In genomic region chr11:62881579-62882427, GRCh38 we compare ENCODE assay signal across 1 cellular context.
A peak's percentile ranks its signal among the peaks of the same experiment; 100 is the strongest.
TF ChIP-seq lines count a peak whose summit lies in the region.

No MANE protein-coding gene starts in this region.

TF ChIP-seq in GM12878, 131 proteins besides CTCF, POLR2A, EP300 and RAD21 (continued from another document and continues in another):
- TF ChIP-seq MLLT1 (IDR thresholded peaks at IDR 0.05) (no peak), MTA3 (IDR thresholded peaks at IDR 0.05; ENCODE audit: borderline replicate concordance, low read length) (no peak), IKZF1 (conservative IDR thresholded peaks at IDR 0.05) (no peak), CHD1 (IDR thresholded peaks at IDR 0.05; ENCODE audit: low read depth, low read length) (no peak), SRF (IDR thresholded peaks at IDR 0.05; ENCODE audit: low read depth in 2 of 2, low read length in 2 of 2) (0 out of 4 replicates have a peak, but pooled peaks of 1 of the 2 experiments have one; percentile 22), RBBP5 (conservative IDR thresholded peaks at IDR 0.05) (no peak), ZNF274 (IDR thresholded peaks at IDR 0.05; ENCODE audit: insufficient read depth, insufficient read length) (no peak), MEF2B (IDR thresholded peaks at IDR 0.05; ENCODE audit: partially characterized antibody, poor library complexity, severe bottlenecking) (peak; percentile 28), CHD4 (IDR thresholded peaks at IDR 0.05) (no peak), ETV6 (conservative IDR thresholded peaks at IDR 0.05 in 1 of 2, IDR thresholded peaks at IDR 0.05 in 1 of 2; ENCODE audit: borderline replicate concordance in 1 of 2, low read depth in 1 of 2) (no peak), CREB1 (IDR thresholded peaks at IDR 0.05; ENCODE audit: low read depth) (peak; percentile 46; the same call in 1 of the 2 replicates), BACH1 (IDR thresholded peaks at IDR 0.05; ENCODE audit: borderline replicate concordance) (no peak), BCL3 (IDR thresholded peaks at IDR 0.05; ENCODE audit: borderline replicate concordance, insufficient read depth, low read depth, low read length, poor library complexity, severe bottlenecking) (no peak), FOS (IDR thresholded peaks at IDR 0.05; ENCODE audit: borderline replicate concordance, extremely low read depth, insufficient read length) (no peak), SUPT20H (IDR thresholded peaks at IDR 0.05; ENCODE audit: borderline replicate concordance, control insufficient read depth, low read depth, low read length) (no peak), POLR2AphosphoS2 (IDR thresholded peaks at IDR 0.05; ENCODE audit: low read depth, low read length) (no peak), SKIL (IDR thresholded peaks at IDR 0.05; ENCODE audit: low read depth, poor library complexity, severe bottlenecking) (peak; percentile 17), USF2 (IDR thresholded peaks at IDR 0.05; ENCODE audit: borderline replicate concordance, low read depth, low read length) (peak; percentile 11; the same call in 1 of the 2 replicates), TBL1XR1 (IDR thresholded peaks at IDR 0.05; ENCODE audit: low read depth, low read length) (no peak), POU2F2 (IDR thresholded peaks at IDR 0.05; ENCODE audit: borderline replicate concordance, low read depth, low read length) (peak; percentile 26; the same call in 1 of the 3 replicates), BRCA1 (IDR thresholded peaks at IDR 0.05; ENCODE audit: low read depth, low read length) (no peak), MXI1 (IDR thresholded peaks at IDR 0.05; ENCODE audit: low read depth, low read length) (no peak), RFX5 (IDR thresholded peaks at IDR 0.05; ENCODE audit: low read depth, low read length) (no peak), ZNF217 (IDR thresholded peaks at IDR 0.05) (no peak), NFXL1 (IDR thresholded peaks at IDR 0.05; ENCODE audit: borderline replicate concordance) (no peak), ZBTB11 (CRISPR knock-in tag; IDR thresholded peaks at IDR 0.05) (no peak), ATF7 (IDR thresholded peaks at IDR 0.05; ENCODE audit: low read depth) (peak; percentile 69), GABPA (IDR thresholded peaks at IDR 0.05; ENCODE audit: low read depth) (no peak), TAF1 (IDR thresholded peaks at IDR 0.05; ENCODE audit: borderline replicate concordance, low read depth, low read length) (peak; percentile 56; the same call in 1 of the 2 replicates), STAT3 (IDR thresholded peaks at IDR 0.05; ENCODE audit: low read depth, low read length) (no peak), TCF12 (IDR thresholded peaks at IDR 0.05; ENCODE audit: low read depth, low read length) (no peak), CREM (IDR thresholded peaks at IDR 0.05; ENCODE audit: low read depth) (no peak; the same call in 1 of the 2 replicates), ZNF592 (IDR thresholded peaks at IDR 0.05) (no peak), MTA2 (IDR thresholded peaks at IDR 0.05; ENCODE audit: low read depth) (no peak), PAX5 (IDR thresholded peaks at IDR 0.05; ENCODE audit: borderline replicate concordance, low read depth, low read length) (no peak), CBX3 (IDR thresholded peaks at IDR 0.05; ENCODE audit: borderline replicate concordance, low read depth) (no peak), SREBF2 (IDR thresholded peaks at IDR 0.05; ENCODE audit: low read length) (no peak), HCFC1 (IDR thresholded peaks at IDR 0.05; ENCODE audit: low read length) (no peak), ZBTB33 (IDR thresholded peaks at IDR 0.05) (no peak), PML (IDR thresholded peaks at IDR 0.05; ENCODE audit: low read length) (no peak), IKZF2 (IDR thresholded peaks at IDR 0.05) (no peak), ZBTB40 (IDR thresholded peaks at IDR 0.05; ENCODE audit: borderline replicate concordance) (no peak), NR2C1 (IDR thresholded peaks at IDR 0.05) (no peak), JUNB (IDR thresholded peaks at IDR 0.05) (no peak), CEBPB (IDR thresholded peaks at IDR 0.05; ENCODE audit: borderline replicate concordance in 1 of 2, low read depth in 2 of 2, low read length in 2 of 2) (peak in 1 of 2 experiments; percentile 53; a peak in 1 of 4 replicates), KAT2A (conservative IDR thresholded peaks at IDR 0.05; ENCODE audit: control insufficient read depth, low read depth, low read length) (no peak), PAX8 (IDR thresholded peaks at IDR 0.05) (no peak)
